23 cellular contexts compared by ENCODE assay signal in the genomic region with DNA sequence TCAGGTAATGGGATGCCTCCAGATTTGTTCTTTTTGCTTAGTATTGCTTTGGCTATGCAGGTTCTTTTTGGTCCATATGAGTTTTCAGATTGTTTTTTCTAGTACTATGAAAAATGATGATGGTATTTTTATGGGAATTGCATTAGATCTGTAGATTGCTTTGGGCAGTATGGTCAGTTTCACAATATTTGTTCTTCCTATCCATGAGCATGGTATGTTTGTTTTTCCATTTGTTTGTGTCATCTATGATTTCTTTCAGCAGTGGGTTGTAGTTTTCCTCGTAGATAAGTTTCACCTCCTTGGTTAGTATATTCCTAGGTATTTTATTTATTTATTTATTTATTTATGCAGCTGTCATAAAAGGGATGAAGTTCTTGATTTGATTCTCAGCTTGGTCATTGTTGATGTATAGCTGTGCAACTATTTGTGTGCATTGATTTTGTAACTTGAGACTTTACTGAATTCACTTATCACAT.
"Had no signal": no experiment of that assay in that cellular context is flagged by ENCODE, and none has a peak within 500 bp of the region (broad histone marks: within the 10 kb centered on the region; RNA-seq: fewer than 3 reads in every experiment).

No MANE protein-coding gene starts in this region.

- H3K27me3 ChIP-seq: colonic mucosa, esophagus muscularis mucosa, esophagus squamous epithelium, foreskin keratinocyte, gastrocnemius medialis, gastroesophageal sphincter had no signal

- H3K9me3 ChIP-seq: colonic mucosa, esophagus squamous epithelium, gastrocnemius medialis had no signal

- H3K27ac Mint-ChIP-seq: dendritic cell treated with granulocyte-macrophage colony-stimulating factor and Interleukin-4, amounts not matched to agents 40 ng/mL and 50 ng/mL, for 4 days; effector memory CD8-positive, alpha-beta T cell; endodermal cell had no signal

- H3K4me3 ChIP-seq: colonic mucosa, coronary artery, dorsolateral prefrontal cortex, esophagus muscularis mucosa, esophagus squamous epithelium, gastrocnemius medialis, gastroesophageal sphincter, heart left ventricle had no signal

- H3K27ac ChIP-seq: colonic mucosa, coronary artery, dorsolateral prefrontal cortex, epithelial cell of prostate, esophagus muscularis mucosa, esophagus squamous epithelium, foreskin keratinocyte, gastrocnemius medialis, gastroesophageal sphincter, heart left ventricle had no signal

- H3K36me3 ChIP-seq: colonic mucosa, esophagus muscularis mucosa, esophagus squamous epithelium, gastrocnemius medialis, gastroesophageal sphincter, heart left ventricle had no signal

- DNase-seq: colonic mucosa; cortex of kidney; dermis blood vessel endothelial cell; dorsolateral prefrontal cortex; effector CD4-positive, alpha-beta T cell; effector CD8-positive, alpha-beta T cell; effector memory CD4-positive, alpha-beta T cell; effector memory CD8-positive, alpha-beta T cell; endodermal cell; erythroblast; esophagus squamous epithelium; foreskin keratinocyte; foreskin melanocyte; gastrocnemius medialis; glutamatergic neuron; head of caudate nucleus; heart left ventricle had no signal

- H3K4me3 Mint-ChIP-seq: dendritic cell treated with granulocyte-macrophage colony-stimulating factor and Interleukin-4, amounts not matched to agents 40 ng/mL and 50 ng/mL, for 4 days; effector memory CD8-positive, alpha-beta T cell; endodermal cell had no signal

- H3K4me1 Mint-ChIP-seq: endodermal cell had no signal

- ATAC-seq: effector memory CD8-positive, alpha-beta T cell; esophagus mucosa; foreskin keratinocyte; gastrocnemius medialis; gastroesophageal sphincter; heart left ventricle had no signal

- H3K4me1 ChIP-seq: colonic mucosa, esophagus muscularis mucosa, esophagus squamous epithelium, foreskin keratinocyte, gastrocnemius medialis, gastroesophageal sphincter, heart left ventricle had no signal
